In genomic region chr17:7056386-7056785, GRCh38 we compare ENCODE assay signal across 24 cellular contexts. TPM values are rescaled to one million over a fixed set of nuclear protein-coding genes. Genes with fewer than 3 reads are reported as not detected.
A peak's percentile ranks its signal among the peaks of the same experiment; 100 is the strongest.
DNase-seq lines count a peak whose midpoint lies in the region; ATAC-seq, FAIRE-seq and TF ChIP-seq lines count a peak whose summit lies in the region.
"Had no signal": no experiment of that assay in that cellular context is flagged by ENCODE, and none has a peak within 500 bp of the region (broad histone marks: within the 10 kb centered on the region; RNA-seq: fewer than 3 reads in every experiment).

No MANE protein-coding gene starts in this region.

- CTCF ChIA-PET in A549 (lab: Yijun Ruan, JAX): interaction anchor here (0.6 to 34.0 kb wide), 5 partner anchors 16 to 109 kb away, joined by 3 to 1477 read pairs (median 3); partner anchors contain the start of genes ASGR2, SLC16A11 and SLC16A13

- H3K4me1 ChIP-seq in A549: peaks cover 28% of the 10 kb centered on the region
- H3K4me1 ChIP-seq: adrenal gland, lower lobe of right lung, neural progenitor cell had no signal

- ATAC-seq in A549: no peak
- ATAC-seq: lower lobe of right lung had no signal

- no peak overlapping the region for H3K4me3 ChIP-seq in A549
- H3K4me3 ChIP-seq: adrenal gland, dorsolateral prefrontal cortex, lower lobe of right lung, neural progenitor cell had no signal

- no peak for TF ChIP-seq CTCF in A549 (IDR thresholded peaks at IDR 0.05)

- no peak overlapping the region for H3K4me2 ChIP-seq in A549
- H3K4me2 ChIP-seq: neural progenitor cell had no signal

- TF ChIP-seq EP300 in A549 (IDR thresholded peaks at IDR 0.05): no peak

- DNase-seq in A549 (ENCODE audit: low read depth in 1 of 2, low spot score in 1 of 2): no peak
- DNase-seq in H4 (ENCODE audit: low spot score): peak; percentile 80
- peak; percentile 55 for DNase-seq in SW480 (ENCODE audit: low spot score)
- DNase-seq in fibroblast of gingiva (ENCODE audit: low read depth): peak; percentile 16
- DNase-seq in NCI-H2196 (lab: John Stamatoyannopoulos, UW; ENCODE audit: unreplicated experiment): no peak
- DNase-seq in COR-L47 (lab: John Stamatoyannopoulos, UW): no peak
- no peak for DNase-seq in activated CD4-positive, alpha-beta T cell treated with anti-CD3 and anti-CD28 coated beads for 1 hour
- no peak for DNase-seq in NCI-H345 (lab: John Stamatoyannopoulos, UW)
- DNase-seq: activated CD4-positive, CD25-positive, alpha-beta regulatory T cell treated with anti-CD3 and anti-CD28 coated beads, Interleukin-2, amount 50 U/mL, for 72 hours; activated T-cell treated with anti-CD3 and anti-CD28 coated beads, Interleukin-2, amount 50 U/mL, for 24 hours; adrenal gland; dorsolateral prefrontal cortex; foreskin melanocyte; hippocampal formation; islet precursor cell; lower lobe of right lung; NCI-H1417; NCI-H526; Right ventricle myocardium superior had no signal

- TF ChIP-seq RAD21 in A549 (conservative IDR thresholded peaks at IDR 0.05 in 1 of 2, IDR thresholded peaks at IDR 0.05 in 1 of 2): no peak

- H3K27ac ChIP-seq in A549: peak overlapping the region; percentile 34 to 49; a peak in 3 of 6 replicates
- H3K27ac ChIP-seq: adrenal gland, dorsolateral prefrontal cortex, lower lobe of right lung, neural progenitor cell had no signal

- FAIRE-seq in A549 (lab: Jason Lieb, UNC): no peak
- FAIRE-seq: G401.6 had no signal

- TF ChIP-seq POLR2A in A549 (IDR thresholded peaks at IDR 0.05; ENCODE audit: low read length): no peak

- POLR2A ChIA-PET in A549 (lab: Yijun Ruan, JAX): no interaction called here

- no peaks in the 10 kb centered on the region for H3K9me3 ChIP-seq in A549
- H3K9me3 ChIP-seq: adrenal gland, lower lobe of right lung had no signal

- 41% methylated on average over 4 of the region's 4 CpGs for WGBS in A549 (ENCODE audit: missing lambda C conversion rate)

TF ChIP-seq in A549, 52 proteins besides CTCF, POLR2A, EP300 and RAD21:
- TF ChIP-seq POLR2AphosphoS2 (conservative IDR thresholded peaks at IDR 0.05; ENCODE audit: low read length) (no peak), HOXB5 (CRISPR knock-in tag; IDR thresholded peaks at IDR 0.05) (no peak), RCOR1 (IDR thresholded peaks at IDR 0.05; ENCODE audit: low read depth, low read length) (no peak)

RNA-seq across cellular contexts. Expression of gene SLC16A11, which starts 12.5 kb away (rescaled TPM):
- polyA plus RNA-seq in A549 (2011; rRNA removed) (not detected in 2 replicates), A549 (2017; fragmentation: RNase III; extraction: RNeasy Plus Mini Kit Qiagen cat#74134 plus additional on column Dnase treatment) (not detected in 3 replicates)
- not detected in 2 replicates for polyA plus RNA-seq in A549 (2012; cell fraction: cytosol; rRNA removed)
- polyA plus RNA-seq in A549 (2012; cell fraction: nucleus; rRNA removed): 0.08 TPM in 1 of 2 replicates, not detected in the other
- polyA minus RNA-seq in A549 (2011; rRNA and poly(A)+ RNA removed): not detected in 2 replicates
- not detected in 2 replicates for total RNA-seq in H4 (2014; rRNA removed; shearing (Covaris generic))
- total RNA-seq: epithelial cell of proximal tubule had no signal
- polyA plus RNA-seq: CD14-positive monocyte had no signal

RNA-seq across cellular contexts. Expression of gene SLC16A13, which starts 20.6 kb away (rescaled TPM):
- polyA plus RNA-seq in A549 (2011; rRNA removed): 6.2 and 8.0 TPM in 2 replicates
- 7.9 and 11.7 TPM in 2 replicates for polyA plus RNA-seq in A549 (2012; cell fraction: cytosol; rRNA removed)
- 16.2 and 19.5 TPM in 2 replicates for polyA plus RNA-seq in A549 (2012; cell fraction: nucleus; rRNA removed)
- 6.2 to 10.9 TPM (median 10.4 TPM) in 3 replicates for polyA plus RNA-seq in A549 (2017; fragmentation: RNase III; extraction: RNeasy Plus Mini Kit Qiagen cat#74134 plus additional on column Dnase treatment)
- polyA minus RNA-seq in A549 (2011; rRNA and poly(A)+ RNA removed): 8.2 and 8.4 TPM in 2 replicates
- 0.77 TPM in 1 of 2 replicates, not detected in the other for total RNA-seq in H4 (2014; rRNA removed; shearing (Covaris generic))

RNA-seq across cellular contexts. Expression of gene CLEC10A, which starts 23.7 kb away (rescaled TPM):
- polyA plus RNA-seq in A549 (2011; rRNA removed) (not detected in 2 replicates), A549 (2017; fragmentation: RNase III; extraction: RNeasy Plus Mini Kit Qiagen cat#74134 plus additional on column Dnase treatment) (not detected in 3 replicates)
- polyA plus RNA-seq in A549 (2012; cell fraction: cytosol; rRNA removed): not detected in 2 replicates
- not detected in 2 replicates for polyA plus RNA-seq in A549 (2012; cell fraction: nucleus; rRNA removed)
- not detected in 2 replicates for polyA minus RNA-seq in A549 (2011; rRNA and poly(A)+ RNA removed)
- not detected in 2 replicates for total RNA-seq in H4 (2014; rRNA removed; shearing (Covaris generic))
- total RNA-seq: A673, epithelial cell of proximal tubule had no signal

RNA-seq across cellular contexts. Expression of gene BCL6B, which starts 33.5 kb away (rescaled TPM):
- polyA plus RNA-seq in A549 (2011; rRNA removed) (0.16 TPM in 1 of 2 replicates, not detected in the other), A549 (2017; fragmentation: RNase III; extraction: RNeasy Plus Mini Kit Qiagen cat#74134 plus additional on column Dnase treatment) (0.03 to 0.04 TPM in 2 of 3 replicates, not detected in the other)
- 0.01 TPM in 1 of 2 replicates, not detected in the other for polyA plus RNA-seq in A549 (2012; cell fraction: cytosol; rRNA removed)
- polyA plus RNA-seq in A549 (2012; cell fraction: nucleus; rRNA removed): 0.02 and 0.05 TPM in 2 replicates
- polyA minus RNA-seq in A549 (2011; rRNA and poly(A)+ RNA removed): not detected in 2 replicates
- total RNA-seq in H4 (2014; rRNA removed; shearing (Covaris generic)): not detected in 2 replicates
- total RNA-seq: epithelial cell of proximal tubule had no signal

RNA-seq across cellular contexts. Expression of gene RNASEK, which starts 44.0 kb away (rescaled TPM):
- 185 and 210 TPM in 2 replicates for polyA plus RNA-seq in A549 (2011; rRNA removed)
- polyA plus RNA-seq in A549 (2012; cell fraction: cytosol; rRNA removed): 152 and 203 TPM in 2 replicates
- 129 and 138 TPM in 2 replicates for polyA plus RNA-seq in A549 (2012; cell fraction: nucleus; rRNA removed)
- 388 to 426 TPM (median 424 TPM) in 3 replicates for polyA plus RNA-seq in A549 (2017; fragmentation: RNase III; extraction: RNeasy Plus Mini Kit Qiagen cat#74134 plus additional on column Dnase treatment)
- 81.0 and 92.3 TPM in 2 replicates for polyA minus RNA-seq in A549 (2011; rRNA and poly(A)+ RNA removed)
- 166 and 188 TPM in 2 replicates for total RNA-seq in H4 (2014; rRNA removed; shearing (Covaris generic))

Comparison
In these comparisons a context has a peak if more than half of its experiments do, and no peak if none do; other contexts are left out.
1. DNase-seq: peak in H4 (single experiment), SW480 (single experiment) and fibroblast of gingiva (single experiment); none in A549 (0 of 2), NCI-H2196 (single experiment), COR-L47 (single experiment), activated CD4-positive, alpha-beta T cell treated with anti-CD3 and anti-CD28 coated beads for 1 hour (single experiment) and NCI-H345 (single experiment).